In the genomic region with DNA sequence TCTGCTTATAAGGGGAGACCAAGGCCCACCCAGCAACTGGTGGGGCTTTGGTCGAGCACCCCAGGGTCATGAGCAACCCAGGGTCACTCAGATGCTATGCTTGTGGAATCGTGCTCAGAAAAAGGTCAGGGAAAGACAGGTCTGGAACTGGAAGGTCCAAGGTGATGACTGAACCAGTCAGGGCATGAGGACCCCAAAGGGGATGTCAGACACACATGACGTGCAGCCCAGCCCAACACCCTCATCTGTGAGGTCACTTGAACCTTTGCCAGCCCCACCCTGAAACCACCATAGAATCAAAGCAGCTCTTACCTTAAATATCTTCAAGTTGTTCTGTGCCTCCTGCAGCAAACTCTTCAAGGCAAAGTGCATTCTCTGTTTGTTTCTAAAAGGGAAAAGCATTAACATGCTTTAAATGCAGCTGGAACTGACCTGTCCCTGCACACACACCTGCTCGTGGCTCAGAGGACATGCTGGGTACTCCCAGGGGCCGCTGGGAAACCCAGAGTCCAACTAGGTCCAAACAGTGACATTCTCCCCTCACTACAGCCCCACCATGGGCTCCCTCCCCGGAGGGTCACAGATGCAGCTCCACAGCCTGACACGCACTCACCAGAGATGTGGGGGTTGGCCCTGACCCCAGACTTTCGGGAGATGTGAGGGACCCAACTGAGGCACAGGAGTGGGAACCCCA, we compare ENCODE assay signal across 18 cellular contexts.
"Had no signal": no experiment of that assay in that cellular context is flagged by ENCODE, and none has a peak within 500 bp of the region (broad histone marks: within the 10 kb centered on the region; RNA-seq: fewer than 3 reads in every experiment).

No MANE protein-coding gene starts in this region.

- H3K27me3 ChIP-seq: body of pancreas, right lobe of liver, thyroid gland had no signal

- H3K27ac Mint-ChIP-seq: activated B cell treated with CpG ODN at 0.5 μM for 24 hours; activated naive CD8-positive, alpha-beta T cell treated with anti-CD3 and anti-CD28 coated beads, Interleukin-2, amount 10 ng/mL, durations not matched to agents 7 days and 5 days; activated T-helper 17 cell treated with anti-CD3 and anti-CD28 coated beads, Interleukin-2, amount 50 U/mL, for 72 hours; effector memory CD8-positive, alpha-beta T cell; T-cell had no signal

- H3K4me3 Mint-ChIP-seq: activated B cell treated with CpG ODN at 0.5 μM for 24 hours; activated naive CD8-positive, alpha-beta T cell treated with anti-CD3 and anti-CD28 coated beads, Interleukin-2, amount 10 ng/mL, durations not matched to agents 7 days and 5 days; activated T-helper 17 cell treated with anti-CD3 and anti-CD28 coated beads, Interleukin-2, amount 50 U/mL, for 72 hours; effector memory CD8-positive, alpha-beta T cell; neural crest cell; T-cell had no signal

- ATAC-seq: activated T-helper 17 cell treated with anti-CD3 and anti-CD28 coated beads, Interleukin-2, amount 50 U/mL, for 72 hours; body of pancreas; effector memory CD8-positive, alpha-beta T cell; right lobe of liver; SK-N-SH treated with all-trans-retinoic acid at 6 μM for 48 hours; T-cell had no signal

- H3K27ac ChIP-seq: body of pancreas, right lobe of liver, thyroid gland had no signal

- H3K4me1 Mint-ChIP-seq: activated B cell treated with CpG ODN at 0.5 μM for 24 hours; activated naive CD8-positive, alpha-beta T cell treated with anti-CD3 and anti-CD28 coated beads, Interleukin-2, amount 10 ng/mL, durations not matched to agents 7 days and 5 days; activated T-helper 17 cell treated with anti-CD3 and anti-CD28 coated beads, Interleukin-2, amount 50 U/mL, for 72 hours; neural crest cell; T-cell had no signal

- H3K9me3 ChIP-seq: body of pancreas, right lobe of liver, thyroid gland had no signal

- H3K9me3 Mint-ChIP-seq: activated naive CD8-positive, alpha-beta T cell treated with anti-CD3 and anti-CD28 coated beads, Interleukin-2, amount 10 ng/mL, durations not matched to agents 7 days and 5 days; activated T-helper 17 cell treated with anti-CD3 and anti-CD28 coated beads, Interleukin-2, amount 50 U/mL, for 72 hours; effector memory CD8-positive, alpha-beta T cell; neural crest cell had no signal

- DNase-seq: activated B cell treated with CpG ODN at 0.5 μM for 24 hours; activated CD4-positive, alpha-beta T cell treated with anti-CD3 and anti-CD28 coated beads for 48 hours; activated naive CD4-positive, alpha-beta T cell treated with Interleukin-2 at 50 U/mL for 16 hours; activated naive CD8-positive, alpha-beta T cell treated with anti-CD3 and anti-CD28 coated beads, Interleukin-2, amount 10 ng/mL, durations not matched to agents 7 days and 5 days; amygdala; body of pancreas; effector memory CD8-positive, alpha-beta T cell; foreskin fibroblast; glutamatergic neuron; hippocampal formation; stimulated activated naive CD4-positive, alpha-beta T cell; T-cell; T-helper 9 cell; thyroid gland had no signal

- H3K27me3 Mint-ChIP-seq: activated B cell treated with CpG ODN at 0.5 μM for 24 hours; activated naive CD8-positive, alpha-beta T cell treated with anti-CD3 and anti-CD28 coated beads, Interleukin-2, amount 10 ng/mL, durations not matched to agents 7 days and 5 days; activated T-helper 17 cell treated with anti-CD3 and anti-CD28 coated beads, Interleukin-2, amount 50 U/mL, for 72 hours; effector memory CD8-positive, alpha-beta T cell; T-cell had no signal

- H3K4me3 ChIP-seq: body of pancreas, right lobe of liver, thyroid gland had no signal

- H3K4me1 ChIP-seq: body of pancreas, right lobe of liver, thyroid gland had no signal
